16 cellular contexts compared by ENCODE assay signal in genomic region chr1:8356256-8357209, GRCh38. TPM values are rescaled to one million over a fixed set of nuclear protein-coding genes. Genes with fewer than 3 reads are reported as not detected.
A peak's percentile ranks its signal among the peaks of the same experiment; 100 is the strongest.
DNase-seq lines count a peak whose midpoint lies in the region; ATAC-seq and TF ChIP-seq lines count a peak whose summit lies in the region.
"Had no signal": no experiment of that assay in that cellular context is flagged by ENCODE, and none has a peak within 500 bp of the region (broad histone marks: within the 10 kb centered on the region; RNA-seq: fewer than 3 reads in every experiment).

No MANE protein-coding gene starts in this region.

- DNase-seq in Right ventricle myocardium inferior (ENCODE audit: missing footprints) (no peak), cardiac septum (ENCODE audit: low spot score) (no peak), chondrocyte (ENCODE audit: low spot score) (peak; percentile 83), mesothelial cell of epicardium (ENCODE audit: low spot score in 2 of 2, unreplicated experiment in 2 of 2) (no peak), uterus (peak in 1 of 2 donors; percentile 14), cerebellar nuclear complex (lab: John Stamatoyannopoulos, UW) (no peak), CD14-positive monocyte (ENCODE audit: low spot score) (no peak)
- DNase-seq: activated effector memory CD4-positive, alpha-beta T cell treated with Interleukin-2 at 50 U/mL for 16 hours; CD8-positive, alpha-beta memory T cell; left colon; mucosa of descending colon; NCI-H1048; NCI-H526; stimulated activated CD4-positive, alpha-beta T cell treated with anti-CD3 and anti-CD28 coated beads, Interleukin-12 subunit alpha, Interleukin-12 subunit beta, amount 100 ng/mL, for 4 hours had no signal

- H3K36me3 ChIP-seq in uterus: no peaks in the 10 kb centered on the region

- no peaks in the 10 kb centered on the region for H3K27me3 ChIP-seq in uterus

- H3K9me3 Mint-ChIP-seq in chondrocyte (ENCODE audit: low read depth) (no peaks in the 10 kb centered on the region), mesothelial cell of epicardium (no peaks in the 10 kb centered on the region), CD14-positive monocyte (no peaks in the 10 kb centered on the region)

- TF ChIP-seq POLR2A in uterus (IDR thresholded peaks at IDR 0.05): no peak

- no peak overlapping the region for H3K27ac Mint-ChIP-seq in chondrocyte (ENCODE audit: unreplicated experiment)
- peak overlapping the region; percentile 5 for H3K27ac Mint-ChIP-seq in mesothelial cell of epicardium
- peak overlapping the region in 2 of 7 donors; percentile 56 to 67 for H3K27ac Mint-ChIP-seq in CD14-positive monocyte

- H3K27ac ChIP-seq in uterus: peak overlapping the region; percentile 27 to 38

- H3K4me1 Mint-ChIP-seq in chondrocyte (ENCODE audit: low read depth): no peaks in the 10 kb centered on the region
- no peaks in the 10 kb centered on the region for H3K4me1 Mint-ChIP-seq in mesothelial cell of epicardium
- no peaks in the 10 kb centered on the region for H3K4me1 Mint-ChIP-seq in CD14-positive monocyte
- H3K4me1 Mint-ChIP-seq: CD8-positive, alpha-beta memory T cell had no signal

- intact Hi-C loops in Right ventricle myocardium inferior (cut with DNase I): no loop called here
- intact Hi-C loops in cardiac septum (cut with DNase I): no loop called here
- intact Hi-C loops in uterus (cut with DNase I; ENCODE audit: low total_unique reads): no loop called here
- intact Hi-C loops in CD14-positive monocyte (cut with micrococcal nuclease): no loop called here

- no peak overlapping the region for H3K4me3 Mint-ChIP-seq in chondrocyte (ENCODE audit: unreplicated experiment)
- H3K4me3 Mint-ChIP-seq in mesothelial cell of epicardium: no peak overlapping the region
- H3K4me3 Mint-ChIP-seq in CD14-positive monocyte: no peak overlapping the region
- H3K4me3 Mint-ChIP-seq: CD8-positive, alpha-beta memory T cell had no signal

- H3K4me1 ChIP-seq in uterus: no peaks in the 10 kb centered on the region

- H3K4me3 ChIP-seq in uterus: no peak overlapping the region
- H3K4me3 ChIP-seq: mucosa of descending colon had no signal

- H3K36me3 Mint-ChIP-seq in chondrocyte (ENCODE audit: low read depth) (peaks cover 36% of the 10 kb centered on the region), mesothelial cell of epicardium (peaks cover 36% of the 10 kb centered on the region), CD14-positive monocyte (peaks cover 72 to 84% of the 10 kb centered on the region in 2 donors)

- H3K9me3 ChIP-seq in uterus: no peaks in the 10 kb centered on the region
- H3K9me3 ChIP-seq: mucosa of descending colon had no signal

- peak; percentile 13 for ATAC-seq in Right ventricle myocardium inferior
- no peak for ATAC-seq in GM19397 (IDR thresholded peaks at IDR 0.05; ENCODE audit: unreplicated experiment)
- ATAC-seq: left colon, mucosa of descending colon had no signal

- no peaks in the 10 kb centered on the region for H3K27me3 Mint-ChIP-seq in chondrocyte (ENCODE audit: low read depth)
- H3K27me3 Mint-ChIP-seq in mesothelial cell of epicardium (ENCODE audit: low read depth): no peaks in the 10 kb centered on the region
- peaks cover 0 to 3% (median 2%) of the 10 kb centered on the region in 3 donors for H3K27me3 Mint-ChIP-seq in CD14-positive monocyte (ENCODE audit: low read depth in 3 of 3)
- H3K27me3 Mint-ChIP-seq: CD8-positive, alpha-beta memory T cell had no signal

- no peak for TF ChIP-seq CTCF in chondrocyte (IDR thresholded peaks at IDR 0.05)
- TF ChIP-seq CTCF in mesothelial cell of epicardium (IDR thresholded peaks at IDR 0.05; ENCODE audit: unreplicated experiment): no peak
- TF ChIP-seq CTCF in uterus (IDR thresholded peaks at IDR 0.05): no peak
- no peak for TF ChIP-seq CTCF in CD14-positive monocyte (IDR thresholded peaks at IDR 0.05)

RNA-seq across cellular contexts. Expression of gene SLC45A1, which starts 38.6 kb away (rescaled TPM):
- total RNA-seq in Right ventricle myocardium inferior (2.5 TPM), cardiac septum (1.8 TPM), chondrocyte (2.9 to 5.1 TPM (median 4.8 TPM) in 3 replicates), mesothelial cell of epicardium (4.1 to 4.9 TPM (median 4.9 TPM) in 3 replicates), uterus (10 to 100 TPM in 2 of 4 donors, 1 to 10 TPM in 1, under 1 TPM in 1; 0.51 to 13.8 (median 7.4) TPM)
- polyA plus RNA-seq in CD14-positive monocyte: not detected
- total RNA-seq: OCI-LY7 had no signal
